Comparison of ENCODE assay signal across 10 cellular contexts in genomic region chr2:156456616-156457015, GRCh38.
DNase-seq lines count a peak whose midpoint lies in the region; ATAC-seq and TF ChIP-seq lines count a peak whose summit lies in the region.
"Had no signal": no experiment of that assay in that cellular context is flagged by ENCODE, and none has a peak within 500 bp of the region (broad histone marks: within the 10 kb centered on the region; RNA-seq: fewer than 3 reads in every experiment).

No MANE protein-coding gene starts in this region.

- POLR2A ChIA-PET in HEK293T (lab: Yijun Ruan, JAX): no interaction called here

- TF ChIP-seq CTCF in foreskin fibroblast (IDR thresholded peaks at IDR 0.05; ENCODE audit: low read depth, low read length): no peak

- ATAC-seq in GM18502 (IDR thresholded peaks at IDR 0.05; ENCODE audit: poor library complexity, unreplicated experiment) (peak; percentile 78), GM21390 (IDR thresholded peaks at IDR 0.05; ENCODE audit: unreplicated experiment) (peak; percentile 67), HG03159 (IDR thresholded peaks at IDR 0.05; ENCODE audit: unreplicated experiment) (peak; percentile 81)
- ATAC-seq: left lung had no signal

- CTCF ChIA-PET in HEK293T (lab: Yijun Ruan, JAX): no interaction called here

- no peak overlapping the region for H3K4me3 ChIP-seq in foreskin fibroblast (ENCODE audit: low read depth in 1 of 2, low read length in 2 of 2)
- H3K4me3 ChIP-seq: left lung, tibial artery had no signal

- DNase-seq in foreskin fibroblast (peak; percentile 45 to 71), NCI-H2171 treated with DMSO at 0.1 percent for 48 hours (lab: John Stamatoyannopoulos, UW) (no peak), OCI-M2 (lab: John Stamatoyannopoulos, UW; ENCODE audit: unreplicated experiment) (no peak), NCI-H2227 treated with DMSO at 0.1 percent for 48 hours (lab: John Stamatoyannopoulos, UW) (no peak), HEK293T (ENCODE audit: extremely low spot score) (no peak)
- DNase-seq: left lung, tibial artery had no signal

TF ChIP-seq in HEK293T, 16 proteins besides CTCF, POLR2A, EP300 and RAD21:
- no peak for TF ChIP-seq ZNF384 (IDR thresholded peaks at IDR 0.05)
- TF ChIP-seq SUZ12 (IDR thresholded peaks at IDR 0.05): no peak
- TF ChIP-seq ARNT (IDR thresholded peaks at IDR 0.05): no peak
- no peak for TF ChIP-seq HDGF (IDR thresholded peaks at IDR 0.05; ENCODE audit: borderline replicate concordance)
- no peak for TF ChIP-seq BHLHE40 (IDR thresholded peaks at IDR 0.05; ENCODE audit: borderline replicate concordance)
- no peak for TF ChIP-seq NFRKB (IDR thresholded peaks at IDR 0.05)
- no peak for TF ChIP-seq ELF4 (IDR thresholded peaks at IDR 0.05)
- no peak for TF ChIP-seq L3MBTL2 (conservative IDR thresholded peaks at IDR 0.05)
- no peak for TF ChIP-seq SP1 (IDR thresholded peaks at IDR 0.05)
- TF ChIP-seq TARDBP (IDR thresholded peaks at IDR 0.05): no peak
- no peak for TF ChIP-seq LEF1 (IDR thresholded peaks at IDR 0.05; ENCODE audit: borderline replicate concordance)
- no peak for TF ChIP-seq CTBP1 (IDR thresholded peaks at IDR 0.05; ENCODE audit: borderline replicate concordance)
- no peak for TF ChIP-seq FOXM1 (IDR thresholded peaks at IDR 0.05; ENCODE audit: borderline replicate concordance)
- no peak for TF ChIP-seq PKNOX1 (IDR thresholded peaks at IDR 0.05)
- no peak for TF ChIP-seq FOXA1 (IDR thresholded peaks at IDR 0.05)

Comparison
In these comparisons a context has a peak if more than half of its experiments do, and no peak if none do; other contexts are left out.
1. DNase-seq: peak in foreskin fibroblast (2 of 2); none in NCI-H2171 treated with DMSO at 0.1 percent for 48 hours (single experiment), OCI-M2 (single experiment), NCI-H2227 treated with DMSO at 0.1 percent for 48 hours (single experiment) and HEK293T (single experiment).
2. Peak in every context shown above with its lines, with median percentiles within 50 percentile points of each other: ATAC-seq.